Comparison of ENCODE assay signal across 8 cellular contexts in genomic region chr19:46661735-46662592, GRCh38. TPM values are rescaled to one million over a fixed set of nuclear protein-coding genes. Genes with fewer than 3 reads are reported as not detected.
DNase-seq lines count a peak whose midpoint lies in the region; ATAC-seq lines count a peak whose summit lies in the region.

No MANE protein-coding gene starts in this region.

- DNase-seq in DMS79 (lab: John Stamatoyannopoulos, UW), result peak; percentile 71
- DNase-seq in KG1 (lab: John Stamatoyannopoulos, UW), result peak; percentile 78
- peak; percentile 49 for DNase-seq in OCI-M2 (lab: John Stamatoyannopoulos, UW; ENCODE audit: unreplicated experiment)
- peak; percentile 78 to 86 for DNase-seq in activated T-cell treated with anti-CD3 and anti-CD28 coated beads, Interleukin-2, amount 50 U/mL, for 48 hours
- DNase-seq in stimulated activated CD8-positive, alpha-beta memory T cell treated with anti-CD3 and anti-CD28 coated beads, Interleukin-4, amount 100 ng/mL, for 48 hours, result peak; percentile 82

- H3K27me3 ChIP-seq in muscle layer of duodenum (ENCODE audit: low read depth, low read length), result no peaks in the 10 kb centered on the region

- ATAC-seq in esophagus mucosa (peak; percentile 66), HG02763 (IDR thresholded peaks at IDR 0.05; ENCODE audit: unreplicated experiment) (no peak)

- no peaks in the 10 kb centered on the region for H3K36me3 ChIP-seq in muscle layer of duodenum (ENCODE audit: control insufficient read depth in 1 of 2, insufficient read depth in 2 of 2, low read length in 2 of 2)

- peak overlapping the region; percentile 72 to 75 for H3K4me3 ChIP-seq in muscle layer of duodenum (ENCODE audit: low read depth in 1 of 2, low read length in 2 of 2)

- peaks cover 4 to 30% of the 10 kb centered on the region in 2 donors for H3K4me1 ChIP-seq in muscle layer of duodenum (ENCODE audit: control insufficient read depth in 1 of 2, insufficient read depth in 2 of 2, low read length in 2 of 2)

- H3K9me3 ChIP-seq in muscle layer of duodenum (ENCODE audit: control insufficient read depth in 1 of 2, low read length in 2 of 2), result no peaks in the 10 kb centered on the region

- peak overlapping the region; percentile 74 for H3K27ac ChIP-seq in muscle layer of duodenum (ENCODE audit: low read length)

RNA-seq across cellular contexts. Expression of gene DACT3, which starts 1.0 kb away (rescaled TPM):
- 0.32 TPM for total RNA-seq in esophagus mucosa

RNA-seq across cellular contexts. Expression of gene GNG8, which starts 26.0 kb away (rescaled TPM):
- not detected for total RNA-seq in esophagus mucosa

RNA-seq across cellular contexts. Expression of gene PTGIR, which starts 37.1 kb away (rescaled TPM):
- 0.12 TPM for total RNA-seq in esophagus mucosa

RNA-seq across cellular contexts. Expression of gene PRKD2, which starts 55.0 kb away (rescaled TPM):
- 31.4 TPM for total RNA-seq in esophagus mucosa
